ENCODE assay signal across 9 cellular contexts in the genomic region with DNA sequence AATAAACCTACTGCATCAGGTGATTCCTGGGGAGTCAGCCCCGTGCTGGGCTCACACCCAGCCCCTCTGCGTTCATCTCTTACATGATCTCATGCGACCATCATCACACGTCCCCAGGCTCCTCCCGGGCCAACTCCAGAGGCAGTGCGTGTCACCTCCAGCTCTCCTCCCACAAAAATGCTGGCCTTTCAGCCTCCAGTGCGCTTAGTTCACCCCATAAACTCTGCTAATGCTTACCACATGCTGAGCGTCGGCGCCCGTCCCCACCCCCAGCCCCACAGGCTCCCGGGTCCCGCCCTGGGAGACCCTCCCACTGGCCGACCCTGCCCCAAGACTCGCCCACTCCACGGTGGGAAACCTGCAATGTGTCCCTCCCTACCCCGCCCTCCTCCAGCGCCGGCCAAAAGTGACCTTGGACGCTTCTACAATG. TPM values are rescaled to one million over a fixed set of nuclear protein-coding genes. Genes with fewer than 3 reads are reported as not detected.
DNase-seq lines count a peak whose midpoint lies in the region; ATAC-seq and TF ChIP-seq lines count a peak whose summit lies in the region.
"Had no signal": no experiment of that assay in that cellular context is flagged by ENCODE, and none has a peak within 500 bp of the region (broad histone marks: within the 10 kb centered on the region; RNA-seq: fewer than 3 reads in every experiment).

No MANE protein-coding gene starts in this region.

- TF ChIP-seq CTCF in neural cell (IDR thresholded peaks at IDR 0.05; ENCODE audit: poor library complexity, severe bottlenecking) = no peak

- H3K36me3 Mint-ChIP-seq in CD8-positive, alpha-beta memory T cell = peaks cover 0 to 1% (median 0%) of the 10 kb centered on the region in 3 donors

- no peak for DNase-seq in CD8-positive, alpha-beta memory T cell
- DNase-seq in MG63 = peak; percentile 33
- DNase-seq in effector memory CD4-positive, alpha-beta T cell = no peak
- no peak for DNase-seq in NCI-H226
- DNase-seq in AG08396 (ENCODE audit: low spot score) = no peak
- no peak for DNase-seq in GM19240 (ENCODE audit: insufficient read length, low spot score)

- no peaks in the 10 kb centered on the region for H3F3A ChIP-seq in neural cell (ENCODE audit: insufficient read depth, low read length, poor library complexity, severe bottlenecking)

- no peaks in the 10 kb centered on the region for H3K9me2 ChIP-seq in neural cell (ENCODE audit: insufficient read depth, low read length)

- CTCF ChIA-PET in CD8-positive, alpha-beta memory T cell (lab: Charles Lee) = interaction anchor here (1.0 to 1.8 kb wide), 5 partner anchors 9 to 373 kb away, joined by 3 to 7 read pairs (median 3); no protein-coding TSS in a partner anchor

- H3K4me2 ChIP-seq in neural cell (ENCODE audit: low read length) = no peak overlapping the region

- H3K4me1 ChIP-seq in CD8-positive, alpha-beta memory T cell (ENCODE audit: insufficient read depth, low read length) = peaks cover 10% of the 10 kb centered on the region
- H3K4me1 ChIP-seq in effector memory CD4-positive, alpha-beta T cell (ENCODE audit: control insufficient read depth, insufficient read depth, low read length, poor library complexity, severe bottlenecking) = peaks cover 8% of the 10 kb centered on the region

- peaks cover 5% of the 10 kb centered on the region for H3K27me3 ChIP-seq in CD8-positive, alpha-beta memory T cell (ENCODE audit: insufficient read depth, low read length, poor library complexity, severe bottlenecking)
- peaks cover 22% of the 10 kb centered on the region for H3K27me3 ChIP-seq in MG63
- H3K27me3 ChIP-seq in effector memory CD4-positive, alpha-beta T cell (replicated peaks; ENCODE audit: control insufficient read depth, insufficient read depth, low read length, poor library complexity, severe bottlenecking) = peaks cover 7% of the 10 kb centered on the region
- H3K27me3 ChIP-seq in neural cell (ENCODE audit: insufficient read depth, low read depth, low read length) = no peaks in the 10 kb centered on the region

- ATAC-seq in HG03521 (IDR thresholded peaks at IDR 0.05; ENCODE audit: unreplicated experiment) = no peak

- peak overlapping the region; percentile 11 to 81 (median 55) for H3K4me3 Mint-ChIP-seq in CD8-positive, alpha-beta memory T cell

- H4K20me1 ChIP-seq in neural cell (ENCODE audit: insufficient read depth) = no peaks in the 10 kb centered on the region

- peaks cover 22 to 50% of the 10 kb centered on the region in 2 donors for H3K27me3 Mint-ChIP-seq in CD8-positive, alpha-beta memory T cell

- no peaks in the 10 kb centered on the region for H3K79me2 ChIP-seq in neural cell (replicated peaks; ENCODE audit: insufficient read depth, low read length)

- peak overlapping the region in 1 of 8 donors; percentile 37 for H3K27ac Mint-ChIP-seq in CD8-positive, alpha-beta memory T cell

- H2AFZ ChIP-seq in neural cell (ENCODE audit: low read depth, low read length) = no peak overlapping the region

- H3K9me3 Mint-ChIP-seq in CD8-positive, alpha-beta memory T cell = no peaks in the 10 kb centered on the region

- H3K4me1 Mint-ChIP-seq in CD8-positive, alpha-beta memory T cell = peaks cover 12 to 22% (median 12%) of the 10 kb centered on the region in 3 donors

- POLR2A ChIA-PET in CD8-positive, alpha-beta memory T cell (lab: Charles Lee) = no interaction called here

- TF ChIP-seq EP300 in neural cell (conservative IDR thresholded peaks at IDR 0.05; ENCODE audit: poor library complexity, severe bottlenecking) = no peak

- no peak for TF ChIP-seq RAD21 in neural cell (conservative IDR thresholded peaks at IDR 0.05)

- H3K9me3 ChIP-seq in CD8-positive, alpha-beta memory T cell (ENCODE audit: low read length) = no peaks in the 10 kb centered on the region
- H3K9me3 ChIP-seq in MG63 = no peaks in the 10 kb centered on the region
- no peaks in the 10 kb centered on the region for H3K9me3 ChIP-seq in effector memory CD4-positive, alpha-beta T cell (ENCODE audit: control insufficient read depth, low read length)
- H3K9me3 ChIP-seq in neural cell (ENCODE audit: low read length) = no peaks in the 10 kb centered on the region

- no peaks in the 10 kb centered on the region for H3K36me3 ChIP-seq in CD8-positive, alpha-beta memory T cell (ENCODE audit: insufficient read depth, low read length)
- no peaks in the 10 kb centered on the region for H3K36me3 ChIP-seq in MG63
- H3K36me3 ChIP-seq in effector memory CD4-positive, alpha-beta T cell (ENCODE audit: control insufficient read depth, insufficient read depth, low read length) = no peaks in the 10 kb centered on the region
- no peaks in the 10 kb centered on the region for H3K36me3 ChIP-seq in neural cell (ENCODE audit: insufficient read depth, low read length)

- no peak overlapping the region for H3K4me3 ChIP-seq in CD8-positive, alpha-beta memory T cell (ENCODE audit: low read length)
- H3K4me3 ChIP-seq in MG63 (peak overlapping the region; percentile 44), neural cell (ENCODE audit: low read length) (peak overlapping the region; percentile 74)
- H3K4me3 ChIP-seq in effector memory CD4-positive, alpha-beta T cell (ENCODE audit: insufficient read depth, low read depth, low read length, poor library complexity, severe bottlenecking) = peak overlapping the region; percentile 43

- H3K27ac ChIP-seq in CD8-positive, alpha-beta memory T cell (ENCODE audit: low read depth, low read length) = no peak overlapping the region
- no peak overlapping the region for H3K27ac ChIP-seq in effector memory CD4-positive, alpha-beta T cell (ENCODE audit: insufficient read depth, low read length, poor library complexity, severe bottlenecking)
- no peak overlapping the region for H3K27ac ChIP-seq in neural cell (ENCODE audit: low read length)
- H3K27ac ChIP-seq: epithelial cell of prostate had no signal

- H3K9ac ChIP-seq in neural cell (ENCODE audit: low read length) = peak overlapping the region; percentile 54

TF ChIP-seq in neural cell, 6 proteins besides CTCF, POLR2A, EP300 and RAD21:
- TF ChIP-seq EZH2 (IDR thresholded peaks at IDR 0.05; ENCODE audit: borderline replicate concordance, insufficient read depth, low read length, poor library complexity, severe bottlenecking) = no peak
- TF ChIP-seq, protein P1, sequence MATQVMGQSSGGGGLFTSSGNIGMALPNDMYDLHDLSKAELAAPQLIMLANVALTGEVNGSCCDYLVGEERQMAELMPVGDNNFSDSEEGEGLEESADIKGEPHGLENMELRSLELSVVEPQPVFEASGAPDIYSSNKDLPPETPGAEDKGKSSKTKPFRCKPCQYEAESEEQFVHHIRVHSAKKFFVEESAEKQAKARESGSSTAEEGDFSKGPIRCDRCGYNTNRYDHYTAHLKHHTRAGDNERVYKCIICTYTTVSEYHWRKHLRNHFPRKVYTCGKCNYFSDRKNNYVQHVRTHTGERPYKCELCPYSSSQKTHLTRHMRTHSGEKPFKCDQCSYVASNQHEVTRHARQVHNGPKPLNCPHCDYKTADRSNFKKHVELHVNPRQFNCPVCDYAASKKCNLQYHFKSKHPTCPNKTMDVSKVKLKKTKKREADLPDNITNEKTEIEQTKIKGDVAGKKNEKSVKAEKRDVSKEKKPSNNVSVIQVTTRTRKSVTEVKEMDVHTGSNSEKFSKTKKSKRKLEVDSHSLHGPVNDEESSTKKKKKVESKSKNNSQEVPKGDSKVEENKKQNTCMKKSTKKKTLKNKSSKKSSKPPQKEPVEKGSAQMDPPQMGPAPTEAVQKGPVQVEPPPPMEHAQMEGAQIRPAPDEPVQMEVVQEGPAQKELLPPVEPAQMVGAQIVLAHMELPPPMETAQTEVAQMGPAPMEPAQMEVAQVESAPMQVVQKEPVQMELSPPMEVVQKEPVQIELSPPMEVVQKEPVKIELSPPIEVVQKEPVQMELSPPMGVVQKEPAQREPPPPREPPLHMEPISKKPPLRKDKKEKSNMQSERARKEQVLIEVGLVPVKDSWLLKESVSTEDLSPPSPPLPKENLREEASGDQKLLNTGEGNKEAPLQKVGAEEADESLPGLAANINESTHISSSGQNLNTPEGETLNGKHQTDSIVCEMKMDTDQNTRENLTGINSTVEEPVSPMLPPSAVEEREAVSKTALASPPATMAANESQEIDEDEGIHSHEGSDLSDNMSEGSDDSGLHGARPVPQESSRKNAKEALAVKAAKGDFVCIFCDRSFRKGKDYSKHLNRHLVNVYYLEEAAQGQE (IDR thresholded peaks at IDR 0.05; ENCODE audit: borderline replicate concordance) = no peak
- TF ChIP-seq POLR2AphosphoS5 (IDR thresholded peaks at IDR 0.05) = no peak
- no peak for TF ChIP-seq TAF1 (IDR thresholded peaks at IDR 0.05; ENCODE audit: low read depth)
- no peak for TF ChIP-seq SMC3 (conservative IDR thresholded peaks at IDR 0.05; ENCODE audit: poor library complexity)
- no peak for TF ChIP-seq MXI1 (conservative IDR thresholded peaks at IDR 0.05; ENCODE audit: poor library complexity, severe bottlenecking)

RNA-seq across cellular contexts. Expression of a gene that starts 0.8 kb away (rescaled TPM):
- under 1 TPM; 0.04 TPM for total RNA-seq in CD8-positive, alpha-beta memory T cell
- polyA plus RNA-seq in CD8-positive, alpha-beta memory T cell = not detected
- 1.1 TPM in 1 of 2 replicates, not detected in the other for total RNA-seq in MG63 (2014; rRNA removed; shearing (Covaris generic); ENCODE audit: low replicate concordance)
- polyA plus RNA-seq in neural cell = 2.7 and 4.2 TPM in 2 replicates
- polyA minus RNA-seq in neural cell = 10.5 and 12.8 TPM in 2 replicates
